6 cellular contexts compared by ENCODE assay signal in the genomic region with DNA sequence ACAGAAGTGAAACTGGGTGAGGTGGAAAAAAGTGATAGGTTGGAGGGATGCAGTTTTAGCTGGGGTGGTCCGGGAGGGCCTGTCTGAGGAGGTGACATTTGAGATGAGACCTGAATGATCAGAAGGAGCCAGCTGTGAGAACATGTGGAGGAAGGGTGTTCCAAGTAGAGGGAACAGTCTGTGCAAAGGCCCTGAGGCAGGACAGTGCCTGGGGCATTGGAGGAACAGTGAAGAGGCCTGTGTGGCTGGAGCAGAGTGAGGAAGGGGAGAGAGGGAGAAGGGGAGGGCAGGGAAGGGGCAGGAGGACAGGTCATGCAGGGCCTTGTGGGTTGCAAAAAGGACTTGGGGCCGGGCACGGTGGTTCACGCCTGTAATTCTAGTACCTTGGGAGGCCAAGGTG.
"Had no signal": no experiment of that assay in that cellular context is flagged by ENCODE, and none has a peak within 500 bp of the region (broad histone marks: within the 10 kb centered on the region; RNA-seq: fewer than 3 reads in every experiment).

No MANE protein-coding gene starts in this region.

- H3K4me3 Mint-ChIP-seq: IgD-negative memory B cell had no signal

- H3K27ac ChIP-seq: HL-60 had no signal

- H3K4me1 Mint-ChIP-seq: IgD-negative memory B cell had no signal

- H3K4me3 ChIP-seq: K562 had no signal

- H3K27ac Mint-ChIP-seq: IgD-negative memory B cell had no signal

- FAIRE-seq: HepG2, HTR-8/SVneo had no signal

- DNase-seq: IMR-90 had no signal
